ENCODE assay signal across 18 cellular contexts in genomic region chr3:191280111-191280510, GRCh38. TPM values are rescaled to one million over a fixed set of nuclear protein-coding genes. Genes with fewer than 3 reads are reported as not detected.
DNase-seq lines count a peak whose midpoint lies in the region; ATAC-seq, FAIRE-seq and TF ChIP-seq lines count a peak whose summit lies in the region.
"Had no signal": no experiment of that assay in that cellular context is flagged by ENCODE, and none has a peak within 500 bp of the region (broad histone marks: within the 10 kb centered on the region; RNA-seq: fewer than 3 reads in every experiment).

No MANE protein-coding gene starts in this region.

- no peaks in the 10 kb centered on the region for H3K9me2 ChIP-seq in HCT116 (ENCODE audit: insufficient read depth)

- no peak for TF ChIP-seq CTCF in A673 (conservative IDR thresholded peaks at IDR 0.05; ENCODE audit: low read depth, low read length)
- TF ChIP-seq CTCF in HCT116 (IDR thresholded peaks at IDR 0.05 in 2 of 3, conservative IDR thresholded peaks at IDR 0.05 in 1 of 3; ENCODE audit: borderline replicate concordance in 1 of 3, insufficient read depth in 1 of 3, low read depth in 2 of 3, low read length in 2 of 3) = no peak
- TF ChIP-seq CTCF in mesothelial cell of epicardium (IDR thresholded peaks at IDR 0.05; ENCODE audit: unreplicated experiment) = no peak
- TF ChIP-seq CTCF in D721Med (IDR thresholded peaks at IDR 0.05; ENCODE audit: insufficient read depth, missing control alignments) = no peak

- intact Hi-C loops in A673 (cut with micrococcal nuclease; ENCODE audit: unreplicated experiment) (no loop called here), HCT116 (cut with micrococcal nuclease) (no loop called here)

- H3K4me1 Mint-ChIP-seq in mesothelial cell of epicardium = peaks cover 24% of the 10 kb centered on the region

- H3K4me3 ChIP-seq in A673 (ENCODE audit: low read depth, low read length, poor library complexity, severe bottlenecking) (no peak overlapping the region), HCT116 (replicated peaks in 1 of 2; ENCODE audit: low read depth in 1 of 2, low read length in 2 of 2) (no peak overlapping the region), SK-N-MC (peak overlapping the region; percentile 56)
- H3K4me3 ChIP-seq: BLaER1 treated with 17β-estradiol and CSF1 and Interleukin-3, amounts not matched to agents 10 nM and 100 nM; HAP-1 had no signal

- peak overlapping the region; percentile 56 for H2AFZ ChIP-seq in HCT116 (ENCODE audit: low read depth, low read length, poor library complexity, severe bottlenecking)

- POLR2A ChIA-PET in A673 (lab: Charles Lee; ENCODE audit: low non-redundant PET) = interaction anchor here (0.5 kb wide), 1 partner anchor 233 kb away, joined by 3 read pairs; no protein-coding TSS in a partner anchor
- POLR2A ChIA-PET in HCT116 (lab: Charles Lee) = no interaction called here

- H3K36me3 ChIP-seq in A673 (ENCODE audit: insufficient read depth, low read length, poor library complexity, severe bottlenecking) (no peaks in the 10 kb centered on the region), HCT116 (ENCODE audit: control insufficient read depth in 1 of 2, insufficient read depth in 2 of 2, low read length in 2 of 2) (no peaks in the 10 kb centered on the region), SK-N-MC (ENCODE audit: insufficient read depth, low read length) (no peaks in the 10 kb centered on the region)
- H3K36me3 ChIP-seq: BLaER1 treated with 17β-estradiol and CSF1 and Interleukin-3, amounts not matched to agents 10 nM and 100 nM; HAP-1 had no signal

- H3K79me2 ChIP-seq in HCT116 (ENCODE audit: insufficient read depth, low read length) = no peaks in the 10 kb centered on the region

- no peak overlapping the region for H3K27ac ChIP-seq in A673 (ENCODE audit: low read depth, low read length, poor library complexity, severe bottlenecking)
- H3K27ac ChIP-seq in HCT116 (ENCODE audit: low read depth, low read length) = no peak overlapping the region
- peak overlapping the region; percentile 84 for H3K27ac ChIP-seq in SK-N-MC
- H3K27ac ChIP-seq: BLaER1 treated with 17β-estradiol and CSF1 and Interleukin-3, amounts not matched to agents 10 nM and 100 nM had no signal

- CTCF ChIA-PET in A673 (lab: Charles Lee) = no interaction called here
- CTCF ChIA-PET in HCT116 (lab: Charles Lee) = no interaction called here

- H3K27me3 ChIP-seq in A673 (replicated peaks; ENCODE audit: insufficient read depth, low read depth, low read length, poor library complexity) (no peaks in the 10 kb centered on the region), HCT116 (ENCODE audit: insufficient read depth, low read length) (no peaks in the 10 kb centered on the region)
- H3K27me3 ChIP-seq: BLaER1 treated with 17β-estradiol and CSF1 and Interleukin-3, amounts not matched to agents 10 nM and 100 nM had no signal

- H3K9me3 Mint-ChIP-seq in mesothelial cell of epicardium = peaks cover 2% of the 10 kb centered on the region
- H3K9me3 Mint-ChIP-seq: CD8-positive, alpha-beta T cell; HFFc6 had no signal

- no peak for TF ChIP-seq POLR2A in HCT116 (IDR thresholded peaks at IDR 0.05; ENCODE audit: borderline replicate concordance, extremely low read depth, insufficient read depth, insufficient read length)

- H3K4me1 ChIP-seq in A673 (ENCODE audit: insufficient read depth, low read length, poor library complexity, severe bottlenecking) (peaks cover 33% of the 10 kb centered on the region), HCT116 (ENCODE audit: control insufficient read depth in 1 of 2, insufficient read depth in 2 of 2, low read length in 2 of 2) (peaks cover 0 to 3% of the 10 kb centered on the region in 2 experiments; a peak in 1 of 4 replicates)

- no peak overlapping the region for H3K4me3 Mint-ChIP-seq in mesothelial cell of epicardium
- H3K4me3 Mint-ChIP-seq: B cell; CD8-positive, alpha-beta T cell; HFFc6; IgD-negative memory B cell had no signal

- H3K9ac ChIP-seq in HCT116 (ENCODE audit: low read length) (no peak overlapping the region), SK-N-MC (ENCODE audit: insufficient read length) (no peak overlapping the region)
- H3K9ac ChIP-seq: BLaER1 treated with 17β-estradiol and CSF1 and Interleukin-3, amounts not matched to agents 10 nM and 100 nM had no signal

- peak overlapping the region; percentile 75 for H3K27ac Mint-ChIP-seq in mesothelial cell of epicardium
- H3K27ac Mint-ChIP-seq: B cell; CD8-positive, alpha-beta T cell; HFFc6; IgD-negative memory B cell had no signal

- FAIRE-seq in D721Med (lab: Jason Lieb, UNC) = no peak
- FAIRE-seq: H1, HepG2 had no signal

- TF ChIP-seq RAD21 in HCT116 (IDR thresholded peaks at IDR 0.05; ENCODE audit: low read depth) = no peak

- no peaks in the 10 kb centered on the region for H3K27me3 Mint-ChIP-seq in mesothelial cell of epicardium (ENCODE audit: low read depth)
- H3K27me3 Mint-ChIP-seq: B cell, IgD-negative memory B cell had no signal

- H3K36me3 Mint-ChIP-seq in mesothelial cell of epicardium = no peaks in the 10 kb centered on the region
- H3K36me3 Mint-ChIP-seq: CD8-positive, alpha-beta T cell; IgD-negative memory B cell had no signal

- DNase-seq in A673 (ENCODE audit: low spot score) (peak; percentile 45), HCT116 (ENCODE audit: low read depth, low spot score) (no peak), SK-N-MC (ENCODE audit: low read depth, low spot score) (peak; percentile 59), mesothelial cell of epicardium (ENCODE audit: low spot score in 2 of 2, unreplicated experiment in 2 of 2) (no peak), D721Med (ENCODE audit: insufficient read length, low spot score) (no peak), globus pallidus (ENCODE audit: low spot score) (no peak), DMS 273 (lab: John Stamatoyannopoulos, UW; ENCODE audit: unreplicated experiment) (no peak)
- DNase-seq: 8988T; Calu3; CD8-positive, alpha-beta T cell; HFFc6; KBM-7 had no signal

- H3K9me3 ChIP-seq in A673 (ENCODE audit: low read depth, low read length, poor library complexity, severe bottlenecking) = no peaks in the 10 kb centered on the region
- H3K9me3 ChIP-seq in HCT116 (ENCODE audit: control insufficient read depth in 1 of 2, insufficient read depth in 1 of 2, low read depth in 1 of 2, low read length in 2 of 2) = no peaks in the 10 kb centered on the region
- H3K9me3 ChIP-seq in SK-N-MC (ENCODE audit: low read depth, low read length) = no peaks in the 10 kb centered on the region
- H3K9me3 ChIP-seq: BLaER1 treated with 17β-estradiol and CSF1 and Interleukin-3, amounts not matched to agents 10 nM and 100 nM; HAP-1 had no signal

- ATAC-seq in HCT116 = no peak
- ATAC-seq: CD8-positive, alpha-beta T cell; HepG2 had no signal

- RAD21 ChIA-PET in HCT116 (lab: Charles Lee; ENCODE audit: low non-redundant PET in 1 of 2, low total read pairs in 2 of 2, uncharacterized antibody in 2 of 2, unreplicated experiment in 2 of 2) = no interaction called here

- H3K4me2 ChIP-seq in HCT116 (ENCODE audit: low read length) = no peak overlapping the region
- H3K4me2 ChIP-seq: BLaER1 treated with 17β-estradiol and CSF1 and Interleukin-3, amounts not matched to agents 10 nM and 100 nM had no signal

- BruUV-seq in A673 (replicated peaks; lab: Mats Ljungman, UMichigan) (no TSS peak), HCT116 (replicated peaks; lab: Mats Ljungman, UMichigan) (no TSS peak)

- no peaks in the 10 kb centered on the region for H4K20me1 ChIP-seq in HCT116 (ENCODE audit: insufficient read depth)
- H4K20me1 ChIP-seq: BLaER1 treated with 17β-estradiol and CSF1 and Interleukin-3, amounts not matched to agents 10 nM and 100 nM had no signal

TF ChIP-seq in HCT116, 20 proteins besides CTCF, POLR2A, EP300 and RAD21 (continues in another document):
- TF ChIP-seq MAX (IDR thresholded peaks at IDR 0.05) = no peak
- no peak for TF ChIP-seq REST (IDR thresholded peaks at IDR 0.05; ENCODE audit: low read depth)
- TF ChIP-seq EGR1 (IDR thresholded peaks at IDR 0.05; ENCODE audit: low read depth) = no peak
- no peak for TF ChIP-seq ELF1 (IDR thresholded peaks at IDR 0.05; ENCODE audit: borderline replicate concordance, low read depth)
- TF ChIP-seq SRF (IDR thresholded peaks at IDR 0.05; ENCODE audit: low read depth) = no peak
- no peak for TF ChIP-seq ZNF274 (IDR thresholded peaks at IDR 0.05; ENCODE audit: low read depth, low read length)
- no peak for TF ChIP-seq EZH2 (IDR thresholded peaks at IDR 0.05)
- no peak for TF ChIP-seq SIN3A (IDR thresholded peaks at IDR 0.05; ENCODE audit: low read depth)
- no peak for TF ChIP-seq ZFX (IDR thresholded peaks at IDR 0.05)

RNA-seq across cellular contexts. Expression of gene CCDC50, which starts 49.1 kb away (rescaled TPM):
- 77.2 and 77.7 TPM in 2 replicates for total RNA-seq in A673 (2021)
- 47.8 TPM for total RNA-seq in HCT116 (2021; ENCODE audit: unreplicated experiment)
- 26.0 and 29.9 TPM in 2 replicates for polyA plus RNA-seq in HCT116 (2012)
- total RNA-seq in mesothelial cell of epicardium = 53.1 to 63.2 TPM (median 58.2 TPM) in 3 replicates

RNA-seq across cellular contexts. Expression of gene UTS2B, which starts 50.2 kb away (rescaled TPM):
- total RNA-seq in A673 (2021) (2.4 and 4.7 TPM in 2 replicates), HCT116 (2021; ENCODE audit: unreplicated experiment) (0.59 TPM), mesothelial cell of epicardium (0.60 to 1.1 TPM (median 0.90 TPM) in 3 replicates)
- polyA plus RNA-seq in HCT116 (2012) = 0.08 TPM in 1 of 2 replicates, not detected in the other
- total RNA-seq: CD8-positive, alpha-beta T cell; H1 had no signal
- polyA plus RNA-seq: H1 had no signal

Comparison
In these comparisons a context has a peak if more than half of its experiments do, and no peak if none do; other contexts are left out.
1. DNase-seq: peak in A673 (single experiment) and SK-N-MC (single experiment); none in HCT116 (single experiment), mesothelial cell of epicardium (0 of 2), D721Med (single experiment), globus pallidus (single experiment) and DMS 273 (single experiment).